In the genomic region with DNA sequence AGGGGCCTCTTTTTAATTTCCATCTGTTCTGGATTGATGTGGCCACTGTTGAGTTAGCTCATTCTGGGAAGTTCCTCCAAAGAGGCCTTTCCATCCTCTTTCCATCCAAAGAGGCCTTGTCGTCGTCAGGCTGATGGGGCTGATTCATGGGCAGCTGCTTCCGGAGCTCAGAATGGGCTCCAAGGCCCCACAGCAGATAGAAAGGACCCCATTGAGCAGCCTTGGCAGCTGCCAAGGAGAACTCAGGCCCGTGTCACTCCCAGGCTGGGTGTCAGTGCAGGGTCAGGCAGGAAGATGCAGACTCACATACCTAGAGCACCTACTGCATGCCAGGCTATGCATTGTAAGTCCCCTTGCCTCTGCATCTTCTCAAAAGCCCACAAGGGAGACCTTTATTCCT, we compare ENCODE assay signal across 18 cellular contexts.
DNase-seq lines count a peak whose midpoint lies in the region; ATAC-seq and TF ChIP-seq lines count a peak whose summit lies in the region.
"Had no signal": no experiment of that assay in that cellular context is flagged by ENCODE, and none has a peak within 500 bp of the region (broad histone marks: within the 10 kb centered on the region; RNA-seq: fewer than 3 reads in every experiment).

No MANE protein-coding gene starts in this region.

- TF ChIP-seq CTCF in endodermal cell (conservative IDR thresholded peaks at IDR 0.05): no peak

- H3K4me3 ChIP-seq in SJCRH30 (no peak overlapping the region), endodermal cell (ENCODE audit: low read length) (no peak overlapping the region)
- H3K4me3 ChIP-seq: A549; BLaER1 treated with 17β-estradiol and CSF1 and Interleukin-3, amounts not matched to agents 10 nM and 100 nM had no signal

- H3K36me3 ChIP-seq in SJCRH30 (no peaks in the 10 kb centered on the region), endodermal cell (ENCODE audit: control insufficient read depth, insufficient read depth, low read length) (no peaks in the 10 kb centered on the region)
- H3K36me3 ChIP-seq: BLaER1 treated with 17β-estradiol and CSF1 and Interleukin-3, amounts not matched to agents 10 nM and 100 nM had no signal

- no peaks in the 10 kb centered on the region for H3K9me3 Mint-ChIP-seq in endodermal cell
- H3K9me3 Mint-ChIP-seq: CD4-positive, alpha-beta T cell; CD8-positive, alpha-beta T cell had no signal

- H3K9me3 ChIP-seq in SJCRH30 (replicated peaks): no peaks in the 10 kb centered on the region
- H3K9me3 ChIP-seq in endodermal cell (ENCODE audit: control insufficient read depth, low read length): no peaks in the 10 kb centered on the region
- H3K9me3 ChIP-seq: A549; BLaER1 treated with 17β-estradiol and CSF1 and Interleukin-3, amounts not matched to agents 10 nM and 100 nM; Caco-2 had no signal

- no peak overlapping the region for H3K27ac Mint-ChIP-seq in endodermal cell
- H3K27ac Mint-ChIP-seq: B cell; CD4-positive, alpha-beta T cell; CD8-positive, alpha-beta T cell had no signal

- H3K27me3 Mint-ChIP-seq in endodermal cell (ENCODE audit: insufficient read depth): peaks cover 72% of the 10 kb centered on the region

- DNase-seq in HT1080 (ENCODE audit: low read depth) (peak; percentile 4), SJCRH30 (peak; percentile 28 to 57), endodermal cell (peak; percentile 47), kidney tubule cell (ENCODE audit: low spot score) (no peak), NCI-H128 (lab: John Stamatoyannopoulos, UW; ENCODE audit: unreplicated experiment) (no peak)
- DNase-seq: AML-193; Caco-2; Calu3; CD4-positive, alpha-beta T cell; CD8-positive, alpha-beta T cell; DMS79 treated with DMSO at 0.1 percent for 48 hours; GF-D8 had no signal

- H3K27ac ChIP-seq in SJCRH30 (no peak overlapping the region), endodermal cell (ENCODE audit: low read depth, low read length) (no peak overlapping the region)
- H3K27ac ChIP-seq: 22Rv1; A549; BLaER1 treated with 17β-estradiol and CSF1 and Interleukin-3, amounts not matched to agents 10 nM and 100 nM; C4-2B had no signal

- 85 to 100% methylated on average over 2 to 4 of the region's 4 CpGs for WGBS in endodermal cell (ENCODE audit: insufficient coverage in 1 of 2, insufficient read length in 1 of 2), 2 experiments

- no peak overlapping the region for H3K9ac ChIP-seq in endodermal cell (ENCODE audit: extremely low read depth, low read length, poor library complexity, severe bottlenecking)
- H3K9ac ChIP-seq: BLaER1 treated with 17β-estradiol and CSF1 and Interleukin-3, amounts not matched to agents 10 nM and 100 nM had no signal

- H3K4me1 ChIP-seq in SJCRH30: no peaks in the 10 kb centered on the region
- no peaks in the 10 kb centered on the region for H3K4me1 ChIP-seq in endodermal cell (ENCODE audit: control insufficient read depth, insufficient read depth, low read length)
- H3K4me1 ChIP-seq: A549, Caco-2 had no signal

- no peak overlapping the region for H3K4me3 Mint-ChIP-seq in endodermal cell
- H3K4me3 Mint-ChIP-seq: B cell; CD4-positive, alpha-beta T cell; CD8-positive, alpha-beta T cell had no signal

- H3K36me3 Mint-ChIP-seq in endodermal cell (ENCODE audit: low read depth): no peaks in the 10 kb centered on the region
- H3K36me3 Mint-ChIP-seq: CD8-positive, alpha-beta T cell had no signal

- ATAC-seq in GM21390 (IDR thresholded peaks at IDR 0.05; ENCODE audit: unreplicated experiment): no peak
- ATAC-seq: A549; CD8-positive, alpha-beta T cell had no signal

- H3K27me3 ChIP-seq in SJCRH30 (no peaks in the 10 kb centered on the region), endodermal cell (ENCODE audit: control insufficient read depth, insufficient read depth, low read length, poor library complexity, severe bottlenecking) (peaks cover 15% of the 10 kb centered on the region)
- H3K27me3 ChIP-seq: BLaER1 treated with 17β-estradiol and CSF1 and Interleukin-3, amounts not matched to agents 10 nM and 100 nM had no signal

- peaks cover 2% of the 10 kb centered on the region for H3K4me1 Mint-ChIP-seq in endodermal cell
- H3K4me1 Mint-ChIP-seq: B cell had no signal

Comparison
In these comparisons a context has a peak if more than half of its experiments do, and no peak if none do; other contexts are left out.
1. DNase-seq: peak in HT1080 (single experiment), SJCRH30 (2 of 2) and endodermal cell (single experiment); none in kidney tubule cell (single experiment) and NCI-H128 (single experiment).